ENCODE assay signal across 1 cellular context in genomic region chr12:71938728-71939385, GRCh38.
TF ChIP-seq lines count a peak whose summit lies in the region.

Gene TPH2, plus strand, starts transcription at chr12:71938845. Its CDS starts 142 bp downstream, at chr12:71938987.

TF ChIP-seq in HepG2, 621 proteins besides CTCF, POLR2A, EP300 and RAD21 (continued from another document and continues in another):
- no peak for TF ChIP-seq CREM (IDR thresholded peaks at IDR 0.05)
- no peak for TF ChIP-seq CREM (CRISPR knock-in tag; IDR thresholded peaks at IDR 0.05)
- peak; percentile 32; the same call in 1 of the 2 replicates for TF ChIP-seq BCL6 (CRISPR knock-in tag; IDR thresholded peaks at IDR 0.05)
- TF ChIP-seq, protein P1, sequence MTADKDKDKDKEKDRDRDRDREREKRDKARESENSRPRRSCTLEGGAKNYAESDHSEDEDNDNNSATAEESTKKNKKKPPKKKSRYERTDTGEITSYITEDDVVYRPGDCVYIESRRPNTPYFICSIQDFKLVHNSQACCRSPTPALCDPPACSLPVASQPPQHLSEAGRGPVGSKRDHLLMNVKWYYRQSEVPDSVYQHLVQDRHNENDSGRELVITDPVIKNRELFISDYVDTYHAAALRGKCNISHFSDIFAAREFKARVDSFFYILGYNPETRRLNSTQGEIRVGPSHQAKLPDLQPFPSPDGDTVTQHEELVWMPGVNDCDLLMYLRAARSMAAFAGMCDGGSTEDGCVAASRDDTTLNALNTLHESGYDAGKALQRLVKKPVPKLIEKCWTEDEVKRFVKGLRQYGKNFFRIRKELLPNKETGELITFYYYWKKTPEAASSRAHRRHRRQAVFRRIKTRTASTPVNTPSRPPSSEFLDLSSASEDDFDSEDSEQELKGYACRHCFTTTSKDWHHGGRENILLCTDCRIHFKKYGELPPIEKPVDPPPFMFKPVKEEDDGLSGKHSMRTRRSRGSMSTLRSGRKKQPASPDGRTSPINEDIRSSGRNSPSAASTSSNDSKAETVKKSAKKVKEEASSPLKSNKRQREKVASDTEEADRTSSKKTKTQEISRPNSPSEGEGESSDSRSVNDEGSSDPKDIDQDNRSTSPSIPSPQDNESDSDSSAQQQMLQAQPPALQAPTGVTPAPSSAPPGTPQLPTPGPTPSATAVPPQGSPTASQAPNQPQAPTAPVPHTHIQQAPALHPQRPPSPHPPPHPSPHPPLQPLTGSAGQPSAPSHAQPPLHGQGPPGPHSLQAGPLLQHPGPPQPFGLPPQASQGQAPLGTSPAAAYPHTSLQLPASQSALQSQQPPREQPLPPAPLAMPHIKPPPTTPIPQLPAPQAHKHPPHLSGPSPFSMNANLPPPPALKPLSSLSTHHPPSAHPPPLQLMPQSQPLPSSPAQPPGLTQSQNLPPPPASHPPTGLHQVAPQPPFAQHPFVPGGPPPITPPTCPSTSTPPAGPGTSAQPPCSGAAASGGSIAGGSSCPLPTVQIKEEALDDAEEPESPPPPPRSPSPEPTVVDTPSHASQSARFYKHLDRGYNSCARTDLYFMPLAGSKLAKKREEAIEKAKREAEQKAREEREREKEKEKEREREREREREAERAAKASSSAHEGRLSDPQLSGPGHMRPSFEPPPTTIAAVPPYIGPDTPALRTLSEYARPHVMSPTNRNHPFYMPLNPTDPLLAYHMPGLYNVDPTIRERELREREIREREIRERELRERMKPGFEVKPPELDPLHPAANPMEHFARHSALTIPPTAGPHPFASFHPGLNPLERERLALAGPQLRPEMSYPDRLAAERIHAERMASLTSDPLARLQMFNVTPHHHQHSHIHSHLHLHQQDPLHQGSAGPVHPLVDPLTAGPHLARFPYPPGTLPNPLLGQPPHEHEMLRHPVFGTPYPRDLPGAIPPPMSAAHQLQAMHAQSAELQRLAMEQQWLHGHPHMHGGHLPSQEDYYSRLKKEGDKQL (CRISPR knock-in tag; IDR thresholded peaks at IDR 0.05; ENCODE audit: low read depth), result no peak
- TF ChIP-seq, protein P2, sequence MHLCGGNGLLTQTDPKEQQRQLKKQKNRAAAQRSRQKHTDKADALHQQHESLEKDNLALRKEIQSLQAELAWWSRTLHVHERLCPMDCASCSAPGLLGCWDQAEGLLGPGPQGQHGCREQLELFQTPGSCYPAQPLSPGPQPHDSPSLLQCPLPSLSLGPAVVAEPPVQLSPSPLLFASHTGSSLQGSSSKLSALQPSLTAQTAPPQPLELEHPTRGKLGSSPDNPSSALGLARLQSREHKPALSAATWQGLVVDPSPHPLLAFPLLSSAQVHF (CRISPR knock-in tag; IDR thresholded peaks at IDR 0.05), result no peak
- peak; percentile 74; the same call in 1 of the 2 replicates for TF ChIP-seq MXD1 (CRISPR knock-in tag; IDR thresholded peaks at IDR 0.05)
- TF ChIP-seq ZNF549 (CRISPR knock-in tag; IDR thresholded peaks at IDR 0.05), result no peak
- peak; percentile 96 for TF ChIP-seq NFKB2 (CRISPR knock-in tag; IDR thresholded peaks at IDR 0.05; ENCODE audit: borderline replicate concordance)
- peak; percentile 93 for TF ChIP-seq BORCS8-MEF2B (CRISPR knock-in tag; IDR thresholded peaks at IDR 0.05)
- TF ChIP-seq TFDP1 (CRISPR knock-in tag; IDR thresholded peaks at IDR 0.05; ENCODE audit: borderline replicate concordance), result no peak; the same call in 1 of the 2 replicates
- no peak for TF ChIP-seq ZBTB34 (CRISPR knock-in tag; IDR thresholded peaks at IDR 0.05)
- no peak for TF ChIP-seq ELF4 (CRISPR knock-in tag; IDR thresholded peaks at IDR 0.05; ENCODE audit: borderline replicate concordance)
- TF ChIP-seq ISX (CRISPR knock-in tag; conservative IDR thresholded peaks at IDR 0.05), result 0 out of 2 replicates have a peak, but pooled peaks have one; percentile 68
- peak; percentile 58; the same call in 1 of the 2 replicates for TF ChIP-seq ZNF747 (CRISPR knock-in tag; IDR thresholded peaks at IDR 0.05; ENCODE audit: borderline replicate concordance)
- TF ChIP-seq, protein P3, sequence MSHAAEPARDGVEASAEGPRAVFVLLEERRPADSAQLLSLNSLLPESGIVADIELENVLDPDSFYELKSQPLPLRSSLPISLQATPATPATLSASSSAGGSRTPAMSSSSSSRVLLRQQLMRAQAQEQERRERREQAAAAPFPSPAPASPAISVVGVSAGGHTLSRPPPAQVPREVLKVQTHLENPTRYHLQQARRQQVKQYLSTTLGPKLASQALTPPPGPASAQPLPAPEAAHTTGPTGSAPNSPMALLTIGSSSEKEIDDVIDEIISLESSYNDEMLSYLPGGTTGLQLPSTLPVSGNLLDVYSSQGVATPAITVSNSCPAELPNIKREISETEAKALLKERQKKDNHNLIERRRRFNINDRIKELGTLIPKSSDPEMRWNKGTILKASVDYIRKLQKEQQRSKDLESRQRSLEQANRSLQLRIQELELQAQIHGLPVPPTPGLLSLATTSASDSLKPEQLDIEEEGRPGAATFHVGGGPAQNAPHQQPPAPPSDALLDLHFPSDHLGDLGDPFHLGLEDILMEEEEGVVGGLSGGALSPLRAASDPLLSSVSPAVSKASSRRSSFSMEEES (CRISPR knock-in tag; IDR thresholded peaks at IDR 0.05), result peak; percentile 90
- peak; percentile 74; the same call in 1 of the 2 replicates for TF ChIP-seq HES4 (CRISPR knock-in tag; IDR thresholded peaks at IDR 0.05; ENCODE audit: borderline replicate concordance)
- no peak for TF ChIP-seq ZNF619 (CRISPR knock-in tag; IDR thresholded peaks at IDR 0.05)
- no peak for TF ChIP-seq ZNF567 (CRISPR knock-in tag; IDR thresholded peaks at IDR 0.05; ENCODE audit: borderline replicate concordance)
- TF ChIP-seq RXRA (CRISPR knock-in tag; IDR thresholded peaks at IDR 0.05), result no peak
- peak; percentile 67 for TF ChIP-seq THAP11 (CRISPR knock-in tag; IDR thresholded peaks at IDR 0.05)
- TF ChIP-seq IKZF4 (CRISPR knock-in tag; IDR thresholded peaks at IDR 0.05; ENCODE audit: borderline replicate concordance, low read depth, not compliant biosample characterization), result no peak
- TF ChIP-seq ZSCAN5A (CRISPR knock-in tag; IDR thresholded peaks at IDR 0.05; ENCODE audit: borderline replicate concordance), result 0 out of 2 replicates have a peak, but pooled peaks have one; percentile 46
- no peak for TF ChIP-seq ZNF780A (CRISPR knock-in tag; IDR thresholded peaks at IDR 0.05)
- TF ChIP-seq, protein P4, sequence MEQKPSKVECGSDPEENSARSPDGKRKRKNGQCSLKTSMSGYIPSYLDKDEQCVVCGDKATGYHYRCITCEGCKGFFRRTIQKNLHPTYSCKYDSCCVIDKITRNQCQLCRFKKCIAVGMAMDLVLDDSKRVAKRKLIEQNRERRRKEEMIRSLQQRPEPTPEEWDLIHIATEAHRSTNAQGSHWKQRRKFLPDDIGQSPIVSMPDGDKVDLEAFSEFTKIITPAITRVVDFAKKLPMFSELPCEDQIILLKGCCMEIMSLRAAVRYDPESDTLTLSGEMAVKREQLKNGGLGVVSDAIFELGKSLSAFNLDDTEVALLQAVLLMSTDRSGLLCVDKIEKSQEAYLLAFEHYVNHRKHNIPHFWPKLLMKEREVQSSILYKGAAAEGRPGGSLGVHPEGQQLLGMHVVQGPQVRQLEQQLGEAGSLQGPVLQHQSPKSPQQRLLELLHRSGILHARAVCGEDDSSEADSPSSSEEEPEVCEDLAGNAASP (CRISPR knock-in tag; IDR thresholded peaks at IDR 0.05; ENCODE audit: borderline replicate concordance), result peak; percentile 83
- no peak for TF ChIP-seq KLF13 (CRISPR knock-in tag; IDR thresholded peaks at IDR 0.05)
- peak; percentile 40; the same call in 1 of the 2 replicates for TF ChIP-seq TARDBP (CRISPR knock-in tag; IDR thresholded peaks at IDR 0.05)
- no peak for TF ChIP-seq ZKSCAN1 (IDR thresholded peaks at IDR 0.05; ENCODE audit: low read length)
- no peak for TF ChIP-seq SUZ12 (IDR thresholded peaks at IDR 0.05; ENCODE audit: low read depth, low read length)
- TF ChIP-seq ZNF563 (CRISPR knock-in tag; IDR thresholded peaks at IDR 0.05), result peak; percentile 73; the same call in 1 of the 2 replicates
- 0 out of 2 replicates have a peak, but pooled peaks have one; percentile 88 for TF ChIP-seq AKNA (CRISPR knock-in tag; IDR thresholded peaks at IDR 0.05; ENCODE audit: borderline replicate concordance)
- no peak for TF ChIP-seq CREB1 (IDR thresholded peaks at IDR 0.05)
- TF ChIP-seq CREB1 (CRISPR knock-in tag; IDR thresholded peaks at IDR 0.05), result no peak
- 0 out of 2 replicates have a peak, but pooled peaks have one; percentile 33 for TF ChIP-seq ARID2 (CRISPR knock-in tag; IDR thresholded peaks at IDR 0.05; ENCODE audit: borderline replicate concordance)
- TF ChIP-seq ZBTB1 (CRISPR knock-in tag; IDR thresholded peaks at IDR 0.05; ENCODE audit: borderline replicate concordance), result no peak
- TF ChIP-seq ZSCAN31 (CRISPR knock-in tag; IDR thresholded peaks at IDR 0.05; ENCODE audit: low read depth), result peak; percentile 82
- TF ChIP-seq, protein P5, sequence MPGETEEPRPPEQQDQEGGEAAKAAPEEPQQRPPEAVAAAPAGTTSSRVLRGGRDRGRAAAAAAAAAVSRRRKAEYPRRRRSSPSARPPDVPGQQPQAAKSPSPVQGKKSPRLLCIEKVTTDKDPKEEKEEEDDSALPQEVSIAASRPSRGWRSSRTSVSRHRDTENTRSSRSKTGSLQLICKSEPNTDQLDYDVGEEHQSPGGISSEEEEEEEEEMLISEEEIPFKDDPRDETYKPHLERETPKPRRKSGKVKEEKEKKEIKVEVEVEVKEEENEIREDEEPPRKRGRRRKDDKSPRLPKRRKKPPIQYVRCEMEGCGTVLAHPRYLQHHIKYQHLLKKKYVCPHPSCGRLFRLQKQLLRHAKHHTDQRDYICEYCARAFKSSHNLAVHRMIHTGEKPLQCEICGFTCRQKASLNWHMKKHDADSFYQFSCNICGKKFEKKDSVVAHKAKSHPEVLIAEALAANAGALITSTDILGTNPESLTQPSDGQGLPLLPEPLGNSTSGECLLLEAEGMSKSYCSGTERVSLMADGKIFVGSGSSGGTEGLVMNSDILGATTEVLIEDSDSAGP (CRISPR knock-in tag; IDR thresholded peaks at IDR 0.05; ENCODE audit: borderline replicate concordance), result peak; percentile 38; the same call in 1 of the 2 replicates
- no peak for TF ChIP-seq GZF1 (CRISPR knock-in tag; IDR thresholded peaks at IDR 0.05)
